Comparison of ENCODE assay signal across 16 cellular contexts in the genomic region with DNA sequence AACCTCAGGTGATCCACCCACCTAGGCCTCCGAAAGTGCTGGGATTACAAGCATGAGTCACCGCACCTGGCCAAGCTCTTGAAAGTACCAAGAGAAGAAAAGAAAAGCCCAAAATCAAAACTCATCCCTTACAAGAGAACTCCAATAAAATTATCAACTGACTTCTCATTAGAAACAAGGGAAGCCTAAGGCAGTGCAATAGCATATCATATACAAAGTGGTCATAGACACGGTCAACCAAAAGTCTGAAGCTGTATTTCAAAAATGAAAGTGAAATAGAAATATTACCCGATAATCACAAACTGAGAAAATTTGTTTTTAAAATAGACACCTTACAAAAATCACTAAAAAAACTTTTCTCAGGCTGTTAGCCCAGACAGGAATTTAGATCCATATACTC.
"Had no signal": no experiment of that assay in that cellular context is flagged by ENCODE, and none has a peak within 500 bp of the region (broad histone marks: within the 10 kb centered on the region; RNA-seq: fewer than 3 reads in every experiment).

No MANE protein-coding gene starts in this region.

- H3K27me3 ChIP-seq: thyroid gland had no signal

- H3K4me1 Mint-ChIP-seq: nephron; stimulated activated memory B cell treated with anti-CD40 and anti-IgM and Interleukin-4, amounts not matched to agents 10 μg/mL and 1 μg/mL and 100 μg/mL, for 72 hours had no signal

- H3K4me3 Mint-ChIP-seq: activated T-cell treated with anti-CD3 and anti-CD28 coated beads, Interleukin-2, amount 50 U/mL, for 4 hours; nephron; stimulated activated memory B cell treated with anti-CD40 and anti-IgM and Interleukin-4, amounts not matched to agents 10 μg/mL and 1 μg/mL and 100 μg/mL, for 72 hours had no signal

- H3K9me3 Mint-ChIP-seq: activated T-cell treated with anti-CD3 and anti-CD28 coated beads, Interleukin-2, amount 50 U/mL, for 4 hours; stimulated activated memory B cell treated with anti-CD40 and anti-IgM and Interleukin-4, amounts not matched to agents 10 μg/mL and 1 μg/mL and 100 μg/mL, for 72 hours had no signal

- H3K36me3 ChIP-seq: left ventricle myocardium inferior, thyroid gland had no signal

- H3K27me3 Mint-ChIP-seq: stimulated activated memory B cell treated with anti-CD40 and anti-IgM and Interleukin-4, amounts not matched to agents 10 μg/mL and 1 μg/mL and 100 μg/mL, for 72 hours had no signal

- H3K9me3 ChIP-seq: thyroid gland had no signal

- H3K4me3 ChIP-seq: left ventricle myocardium inferior, thyroid gland had no signal

- ATAC-seq: activated naive CD4-positive, alpha-beta T cell treated with anti-CD3 and anti-CD28 coated beads, Interleukin-2, amount 50 U/mL, for 72 hours; activated T-cell treated with anti-CD3 and anti-CD28 coated beads, Interleukin-2, amount 50 U/mL, for 4 hours; esophagus mucosa; stimulated activated memory B cell treated with anti-CD40 and anti-IgM and Interleukin-4, amounts not matched to agents 10 μg/mL and 1 μg/mL and 100 μg/mL, for 72 hours had no signal

- H3K4me1 ChIP-seq: left ventricle myocardium inferior, thyroid gland had no signal

- DNase-seq: activated CD4-positive, alpha-beta T cell treated with anti-CD3 and anti-CD28 coated beads for 1 hour; activated CD4-positive, alpha-beta T cell treated with anti-CD3 and anti-CD28 coated beads, Interleukin-2, amount 50 U/mL, for 48 hours; activated effector memory CD4-positive, alpha-beta T cell treated with Interleukin-2 at 50 U/mL for 16 hours; activated T-cell treated with anti-CD3 and anti-CD28 coated beads, Interleukin-2, amount 50 U/mL, for 4 hours; amniotic stem cell; hippocampal formation; left ventricle myocardium inferior; nucleus accumbens; stimulated activated CD4-positive, alpha-beta T cell treated with anti-CD3 and anti-CD28 coated beads, Interleukin-2, amount 100 ng/mL, for 48 hours; T1000; thyroid gland had no signal

- H3K27ac Mint-ChIP-seq: activated naive CD4-positive, alpha-beta T cell treated with anti-CD3 and anti-CD28 coated beads, Interleukin-2, amount 50 U/mL, for 72 hours; nephron; stimulated activated memory B cell treated with anti-CD40 and anti-IgM and Interleukin-4, amounts not matched to agents 10 μg/mL and 1 μg/mL and 100 μg/mL, for 72 hours had no signal

- H3K36me3 Mint-ChIP-seq: activated naive CD4-positive, alpha-beta T cell treated with anti-CD3 and anti-CD28 coated beads, Interleukin-2, amount 50 U/mL, for 72 hours; stimulated activated memory B cell treated with anti-CD40 and anti-IgM and Interleukin-4, amounts not matched to agents 10 μg/mL and 1 μg/mL and 100 μg/mL, for 72 hours had no signal

- H3K27ac ChIP-seq: left ventricle myocardium inferior, thyroid gland, VCaP had no signal
